ENCODE assay signal across 1 cellular context in genomic region chr2:28544405-28544914, GRCh38.
TF ChIP-seq lines count a peak whose summit lies in the region.

No MANE protein-coding gene starts in this region.

TF ChIP-seq in HepG2, 621 proteins besides CTCF, POLR2A, EP300 and RAD21 (continued from another document and continues in another):
- TF ChIP-seq MLXIP (CRISPR knock-in tag; IDR thresholded peaks at IDR 0.05; ENCODE audit: borderline replicate concordance) (no peak), SNRNP70 (IDR thresholded peaks at IDR 0.05; ENCODE audit: low read depth, low read length) (no peak), ZBTB7A (CRISPR knock-in tag; IDR thresholded peaks at IDR 0.05) (no peak), ZSCAN20 (CRISPR knock-in tag; IDR thresholded peaks at IDR 0.05; ENCODE audit: borderline replicate concordance) (no peak), POLR2AphosphoS2 (IDR thresholded peaks at IDR 0.05; ENCODE audit: low read depth, low read length) (no peak), TFDP2 (CRISPR knock-in tag; IDR thresholded peaks at IDR 0.05) (0 out of 2 replicates have a peak, but pooled peaks have one; percentile 22), TFDP1 (CRISPR knock-in tag; IDR thresholded peaks at IDR 0.05; ENCODE audit: borderline replicate concordance) (peak; percentile 59; the same call in 1 of the 2 replicates), NR2F1 (CRISPR knock-in tag; IDR thresholded peaks at IDR 0.05) (0 out of 4 replicates have a peak, but pooled peaks of 1 of the 2 experiments have one; percentile 12), HOMEZ (CRISPR knock-in tag; IDR thresholded peaks at IDR 0.05; ENCODE audit: low read depth) (peak; percentile 54; the same call in 1 of the 2 replicates), ZNF10 (CRISPR knock-in tag; IDR thresholded peaks at IDR 0.05; ENCODE audit: borderline replicate concordance, low read depth) (no peak), ZNF841 (CRISPR knock-in tag; IDR thresholded peaks at IDR 0.05; ENCODE audit: borderline replicate concordance) (no peak), CEBPG (CRISPR knock-in tag; IDR thresholded peaks at IDR 0.05) (0 out of 2 replicates have a peak, but pooled peaks have one; percentile 13), ZBTB34 (CRISPR knock-in tag; IDR thresholded peaks at IDR 0.05) (0 out of 2 replicates have a peak, but pooled peaks have one; percentile 54), PPARG (CRISPR knock-in tag; conservative IDR thresholded peaks at IDR 0.05) (peak; percentile 81), ZNF468 (CRISPR knock-in tag; IDR thresholded peaks at IDR 0.05) (no peak), IRF9 (CRISPR knock-in tag; IDR thresholded peaks at IDR 0.05; ENCODE audit: borderline replicate concordance) (no peak), HMGXB4 (CRISPR knock-in tag; IDR thresholded peaks at IDR 0.05; ENCODE audit: borderline replicate concordance in 1 of 2, low read depth in 1 of 2) (peak in 1 of 2 experiments; percentile 30; a peak in 1 of 4 replicates), HNF1B (CRISPR knock-in tag; IDR thresholded peaks at IDR 0.05) (peak; percentile 45; the same call in 1 of the 2 replicates), BRF2 (CRISPR knock-in tag; IDR thresholded peaks at IDR 0.05) (no peak), MLX (CRISPR knock-in tag; IDR thresholded peaks at IDR 0.05) (peak; percentile 56; the same call in 1 of the 2 replicates), SIX4 (CRISPR knock-in tag; IDR thresholded peaks at IDR 0.05) (peak; percentile 53; the same call in 1 of the 2 replicates), GATA4 (IDR thresholded peaks at IDR 0.05; ENCODE audit: borderline replicate concordance, low read depth) (peak; percentile 93), ATF3 (CRISPR knock-in tag; IDR thresholded peaks at IDR 0.05) (peak; percentile 61; the same call in 1 of the 2 replicates), RCOR2 (CRISPR knock-in tag; IDR thresholded peaks at IDR 0.05) (0 out of 2 replicates have a peak, but pooled peaks have one; percentile 53), RBFOX2 (IDR thresholded peaks at IDR 0.05; ENCODE audit: low read depth, low read length) (no peak), PAXIP1 (CRISPR knock-in tag; conservative IDR thresholded peaks at IDR 0.05) (peak; percentile 52), TBX2 (CRISPR knock-in tag; IDR thresholded peaks at IDR 0.05; ENCODE audit: borderline replicate concordance) (peak; percentile 84), MIER2 (CRISPR knock-in tag; IDR thresholded peaks at IDR 0.05) (peak; percentile 67; the same call in 1 of the 2 replicates), ZBTB25 (CRISPR knock-in tag; IDR thresholded peaks at IDR 0.05) (peak; percentile 34; the same call in 1 of the 2 replicates), SATB2 (CRISPR knock-in tag; IDR thresholded peaks at IDR 0.05) (no peak), ZNF207 (IDR thresholded peaks at IDR 0.05; ENCODE audit: borderline replicate concordance) (no peak), ZNF580 (CRISPR knock-in tag; IDR thresholded peaks at IDR 0.05; ENCODE audit: borderline replicate concordance, low read depth) (peak; percentile 31; the same call in 1 of the 2 replicates), ZSCAN9 (CRISPR knock-in tag; IDR thresholded peaks at IDR 0.05; ENCODE audit: borderline replicate concordance) (peak; percentile 71; the same call in 1 of the 2 replicates), ZMYM2 (CRISPR knock-in tag; IDR thresholded peaks at IDR 0.05) (no peak)
